In the genomic region with DNA sequence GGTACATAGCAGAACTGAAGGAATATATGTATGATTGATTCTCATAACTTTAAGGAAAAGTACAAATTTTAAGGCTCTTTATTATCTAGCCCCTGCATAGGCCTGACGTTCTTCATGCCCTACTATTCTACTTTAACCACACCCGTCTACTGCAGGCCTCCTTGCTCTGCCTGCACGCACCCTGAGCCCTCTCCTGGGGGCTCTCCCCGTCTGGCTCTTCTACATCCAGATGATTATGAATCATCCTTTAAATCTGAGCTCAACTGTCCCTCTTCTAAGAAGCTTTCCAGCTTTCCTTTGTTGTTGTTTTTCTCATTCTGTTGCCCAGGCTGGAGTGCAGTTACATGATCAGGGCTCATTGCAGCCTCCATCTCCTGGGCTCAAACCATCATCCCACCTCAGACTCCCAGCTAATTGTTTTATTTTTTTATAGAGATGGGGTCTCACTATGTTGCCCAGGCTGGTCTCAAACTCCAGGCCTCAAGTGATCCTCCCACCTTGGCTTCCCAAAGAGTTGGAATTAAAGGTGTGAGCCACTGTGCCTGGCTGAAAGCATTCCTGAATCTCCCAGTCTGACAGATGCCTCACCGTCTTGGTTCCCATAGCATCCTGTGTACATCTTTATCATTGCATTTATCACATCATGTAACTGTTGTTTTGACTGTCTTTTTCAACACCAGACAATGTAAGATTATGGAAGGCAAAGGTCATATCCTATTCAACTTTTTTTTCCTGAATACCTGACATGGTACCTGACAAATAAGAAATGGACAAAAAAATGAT, we compare ENCODE assay signal across 13 cellular contexts.
DNase-seq lines count a peak whose midpoint lies in the region.
"Had no signal": no experiment of that assay in that cellular context is flagged by ENCODE, and none has a peak within 500 bp of the region (broad histone marks: within the 10 kb centered on the region; RNA-seq: fewer than 3 reads in every experiment).

No MANE protein-coding gene starts in this region.

- peaks cover 2% of the 10 kb centered on the region for H3K4me1 ChIP-seq in mesendoderm (ENCODE audit: control insufficient read depth, low read depth, low read length)

- H3K18ac ChIP-seq in mesendoderm (ENCODE audit: low read length): no peak overlapping the region

- H3K9ac ChIP-seq in mesendoderm (ENCODE audit: low read length): no peak overlapping the region

- DNase-seq in D341Med (ENCODE audit: low spot score): peak; percentile 69
- peak; percentile 36 for DNase-seq in NCI-H82 (lab: John Stamatoyannopoulos, UW)
- peak; percentile 53 for DNase-seq in mesendoderm
- DNase-seq in NCI-H1092 (lab: John Stamatoyannopoulos, UW): no peak
- DNase-seq in activated T-helper 1 cell treated with anti-CD3 and anti-CD28 coated beads, Interleukin-12 subunit alpha, Interleukin-12 subunit beta, Interleukin-2, Interleukin-4 antibody, amounts not matched to agents 30 ng/mL and 10 ng/mL and 1 ng/mL, durations not matched to agents 14 hours and 24 hours and 36 hours (ENCODE audit: low spot score): no peak
- DNase-seq in HPDE6-E6E7 (ENCODE audit: extremely low spot score): no peak
- DNase-seq in NCI-H1930 (lab: John Stamatoyannopoulos, UW): no peak
- DNase-seq: activated CD8-positive, alpha-beta T cell treated with anti-CD3 and anti-CD28 coated beads, Interleukin-2, amount 10 ng/mL, durations not matched to agents 7 days and 5 days; aorta; midbrain; NK-92 treated with Interleukin-12 subunit alpha and Interleukin-12 subunit beta, amount 100 ng/mL, for 24 hours had no signal

- no peak overlapping the region for H3K4me3 ChIP-seq in mesendoderm (ENCODE audit: low read length)
- H3K4me3 ChIP-seq: SK-N-MC had no signal

- no peak overlapping the region for H3K23ac ChIP-seq in mesendoderm (ENCODE audit: low read length)

- H3K27ac ChIP-seq in mesendoderm (ENCODE audit: low read depth, low read length): no peak overlapping the region
- H3K27ac ChIP-seq: SK-N-MC had no signal

- H2BK5ac ChIP-seq in mesendoderm (ENCODE audit: low read length): no peak overlapping the region

- H3K27me3 ChIP-seq in mesendoderm (ENCODE audit: insufficient read depth, low read length, poor library complexity): no peaks in the 10 kb centered on the region

- H3K4me3 Mint-ChIP-seq in dendritic cell treated with granulocyte-macrophage colony-stimulating factor and Interleukin-4, amounts not matched to agents 40 ng/mL and 50 ng/mL, for 4 days: no peak overlapping the region
- no peak overlapping the region for H3K4me3 Mint-ChIP-seq in activated T-helper 1 cell treated with anti-CD3 and anti-CD28 coated beads, Interleukin-12 subunit alpha, Interleukin-12 subunit beta, Interleukin-2, Interleukin-4 antibody, amounts not matched to agents 30 ng/mL and 10 ng/mL and 1 ng/mL, durations not matched to agents 14 hours and 24 hours and 36 hours
- H3K4me3 Mint-ChIP-seq: activated CD8-positive, alpha-beta T cell treated with anti-CD3 and anti-CD28 coated beads, Interleukin-2, amount 10 ng/mL, durations not matched to agents 7 days and 5 days had no signal

- H3K9me3 Mint-ChIP-seq in dendritic cell treated with granulocyte-macrophage colony-stimulating factor and Interleukin-4, amounts not matched to agents 40 ng/mL and 50 ng/mL, for 4 days: no peaks in the 10 kb centered on the region
- no peaks in the 10 kb centered on the region for H3K9me3 Mint-ChIP-seq in activated T-helper 1 cell treated with anti-CD3 and anti-CD28 coated beads, Interleukin-12 subunit alpha, Interleukin-12 subunit beta, Interleukin-2, Interleukin-4 antibody, amounts not matched to agents 30 ng/mL and 10 ng/mL and 1 ng/mL, durations not matched to agents 14 hours and 24 hours and 36 hours

- H3K27me3 Mint-ChIP-seq in dendritic cell treated with granulocyte-macrophage colony-stimulating factor and Interleukin-4, amounts not matched to agents 40 ng/mL and 50 ng/mL, for 4 days: no peaks in the 10 kb centered on the region
- H3K27me3 Mint-ChIP-seq in activated T-helper 1 cell treated with anti-CD3 and anti-CD28 coated beads, Interleukin-12 subunit alpha, Interleukin-12 subunit beta, Interleukin-2, Interleukin-4 antibody, amounts not matched to agents 30 ng/mL and 10 ng/mL and 1 ng/mL, durations not matched to agents 14 hours and 24 hours and 36 hours (ENCODE audit: insufficient read depth): no peaks in the 10 kb centered on the region

- peak overlapping the region; percentile 72 for H3K27ac Mint-ChIP-seq in dendritic cell treated with granulocyte-macrophage colony-stimulating factor and Interleukin-4, amounts not matched to agents 40 ng/mL and 50 ng/mL, for 4 days
- no peak overlapping the region for H3K27ac Mint-ChIP-seq in activated T-helper 1 cell treated with anti-CD3 and anti-CD28 coated beads, Interleukin-12 subunit alpha, Interleukin-12 subunit beta, Interleukin-2, Interleukin-4 antibody, amounts not matched to agents 30 ng/mL and 10 ng/mL and 1 ng/mL, durations not matched to agents 14 hours and 24 hours and 36 hours
- H3K27ac Mint-ChIP-seq: activated CD8-positive, alpha-beta T cell treated with anti-CD3 and anti-CD28 coated beads, Interleukin-2, amount 10 ng/mL, durations not matched to agents 7 days and 5 days had no signal

- no peak overlapping the region for H2AK5ac ChIP-seq in mesendoderm (ENCODE audit: low read length)

- no peak overlapping the region for H4K8ac ChIP-seq in mesendoderm (ENCODE audit: low read depth, low read length)

- no peak overlapping the region for H2BK120ac ChIP-seq in mesendoderm (ENCODE audit: low read depth, low read length)

- H3K56ac ChIP-seq in mesendoderm (ENCODE audit: low read length): no peak overlapping the region

- H3K4ac ChIP-seq in mesendoderm (ENCODE audit: low read depth, low read length): no peak overlapping the region

- H3K79me2 ChIP-seq in mesendoderm (ENCODE audit: control insufficient read depth, insufficient read depth, low read length): peaks cover 3% of the 10 kb centered on the region

- H3K4me2 ChIP-seq in mesendoderm (ENCODE audit: low read length): no peak overlapping the region

- H3K79me1 ChIP-seq in mesendoderm (ENCODE audit: low read length): peaks cover 3% of the 10 kb centered on the region

- H3K36me3 Mint-ChIP-seq in dendritic cell treated with granulocyte-macrophage colony-stimulating factor and Interleukin-4, amounts not matched to agents 40 ng/mL and 50 ng/mL, for 4 days (ENCODE audit: low read depth): peaks cover 65% of the 10 kb centered on the region
- H3K36me3 Mint-ChIP-seq in activated T-helper 1 cell treated with anti-CD3 and anti-CD28 coated beads, Interleukin-12 subunit alpha, Interleukin-12 subunit beta, Interleukin-2, Interleukin-4 antibody, amounts not matched to agents 30 ng/mL and 10 ng/mL and 1 ng/mL, durations not matched to agents 14 hours and 24 hours and 36 hours (ENCODE audit: low read depth): no peaks in the 10 kb centered on the region

- peaks cover 23% of the 10 kb centered on the region for H3K4me1 Mint-ChIP-seq in dendritic cell treated with granulocyte-macrophage colony-stimulating factor and Interleukin-4, amounts not matched to agents 40 ng/mL and 50 ng/mL, for 4 days (ENCODE audit: low read depth)
- H3K4me1 Mint-ChIP-seq in activated T-helper 1 cell treated with anti-CD3 and anti-CD28 coated beads, Interleukin-12 subunit alpha, Interleukin-12 subunit beta, Interleukin-2, Interleukin-4 antibody, amounts not matched to agents 30 ng/mL and 10 ng/mL and 1 ng/mL, durations not matched to agents 14 hours and 24 hours and 36 hours (ENCODE audit: low read depth): no peaks in the 10 kb centered on the region

- intact Hi-C loops in dendritic cell treated with granulocyte-macrophage colony-stimulating factor and Interleukin-4, amounts not matched to agents 40 ng/mL and 50 ng/mL, for 4 days (cut with micrococcal nuclease): no loop called here
- intact Hi-C loops in activated T-helper 1 cell treated with anti-CD3 and anti-CD28 coated beads, Interleukin-12 subunit alpha, Interleukin-12 subunit beta, Interleukin-2, Interleukin-4 antibody, amounts not matched to agents 30 ng/mL and 10 ng/mL and 1 ng/mL, durations not matched to agents 14 hours and 24 hours and 36 hours (cut with micrococcal nuclease): no loop called here

- H3K36me3 ChIP-seq in mesendoderm (ENCODE audit: control insufficient read depth, insufficient read depth, low read length): no peaks in the 10 kb centered on the region

- no peak overlapping the region for H2BK15ac ChIP-seq in mesendoderm (replicated peaks; ENCODE audit: low read depth)

- no CpG with 5 or more reads among the region's 5 CpGs for WGBS in mesendoderm (ENCODE audit: extremely low coverage, insufficient coverage, low lambda C conversion rate)

- H4K5ac ChIP-seq in mesendoderm (ENCODE audit: low read length): no peak overlapping the region

Comparison
In these comparisons a context has a peak if more than half of its experiments do, and no peak if none do; other contexts are left out.
1. DNase-seq: peak in D341Med (single experiment), NCI-H82 (single experiment) and mesendoderm (single experiment); none in NCI-H1092 (single experiment), activated T-helper 1 cell treated with anti-CD3 and anti-CD28 coated beads, Interleukin-12 subunit alpha, Interleukin-12 subunit beta, Interleukin-2, Interleukin-4 antibody, amounts not matched to agents 30 ng/mL and 10 ng/mL and 1 ng/mL, durations not matched to agents 14 hours and 24 hours and 36 hours (single experiment), HPDE6-E6E7 (single experiment) and NCI-H1930 (0 of 2).